2 cellular contexts compared by ENCODE assay signal in the genomic region with DNA sequence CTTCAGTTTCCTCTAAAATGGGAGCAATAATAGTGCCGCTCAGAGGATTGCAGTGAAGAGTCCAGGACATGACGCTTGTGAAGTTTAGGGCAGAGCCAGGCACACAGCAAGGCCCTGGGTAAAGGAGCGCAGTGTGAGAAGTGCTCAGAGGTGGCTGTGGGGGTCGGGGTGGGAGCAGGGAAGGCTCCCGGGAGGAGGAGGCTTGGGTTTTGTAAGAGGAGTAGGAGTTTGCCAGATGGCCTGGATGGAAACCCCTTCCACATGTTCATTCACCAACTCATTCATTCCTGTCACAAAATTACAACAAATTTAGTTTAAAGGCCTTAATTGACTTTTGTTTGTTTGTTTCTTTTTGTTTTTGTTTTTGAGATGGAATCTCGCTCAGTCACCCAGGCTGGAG.
TF ChIP-seq lines count a peak whose summit lies in the region.

No MANE protein-coding gene starts in this region.

TF ChIP-seq in HepG2, 621 proteins besides CTCF, POLR2A, EP300 and RAD21:
- TF ChIP-seq KDM3A (CRISPR knock-in tag; IDR thresholded peaks at IDR 0.05; ENCODE audit: low read depth) (no peak), SALL2 (CRISPR knock-in tag; IDR thresholded peaks at IDR 0.05) (no peak), SAP130 (CRISPR knock-in tag; IDR thresholded peaks at IDR 0.05; ENCODE audit: low read depth) (no peak), SMARCE1 (IDR thresholded peaks at IDR 0.05; ENCODE audit: borderline replicate concordance) (no peak), ARID2 (CRISPR knock-in tag; IDR thresholded peaks at IDR 0.05; ENCODE audit: borderline replicate concordance) (no peak), HNRNPUL1 (IDR thresholded peaks at IDR 0.05; ENCODE audit: low read depth, low read length) (no peak), BORCS8-MEF2B (CRISPR knock-in tag; IDR thresholded peaks at IDR 0.05) (no peak), ERF (CRISPR knock-in tag; IDR thresholded peaks at IDR 0.05) (no peak)
- TF ChIP-seq, protein P1, sequence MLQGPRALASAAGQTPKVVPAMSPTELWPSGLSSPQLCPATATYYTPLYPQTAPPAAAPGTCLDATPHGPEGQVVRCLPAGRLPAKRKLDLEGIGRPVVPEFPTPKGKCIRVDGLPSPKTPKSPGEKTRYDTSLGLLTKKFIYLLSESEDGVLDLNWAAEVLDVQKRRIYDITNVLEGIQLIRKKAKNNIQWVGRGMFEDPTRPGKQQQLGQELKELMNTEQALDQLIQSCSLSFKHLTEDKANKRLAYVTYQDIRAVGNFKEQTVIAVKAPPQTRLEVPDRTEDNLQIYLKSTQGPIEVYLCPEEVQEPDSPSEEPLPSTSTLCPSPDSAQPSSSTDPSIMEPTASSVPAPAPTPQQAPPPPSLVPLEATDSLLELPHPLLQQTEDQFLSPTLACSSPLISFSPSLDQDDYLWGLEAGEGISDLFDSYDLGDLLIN (CRISPR knock-in tag; IDR thresholded peaks at IDR 0.05; ENCODE audit: borderline replicate concordance): no peak
- TF ChIP-seq, protein P2, sequence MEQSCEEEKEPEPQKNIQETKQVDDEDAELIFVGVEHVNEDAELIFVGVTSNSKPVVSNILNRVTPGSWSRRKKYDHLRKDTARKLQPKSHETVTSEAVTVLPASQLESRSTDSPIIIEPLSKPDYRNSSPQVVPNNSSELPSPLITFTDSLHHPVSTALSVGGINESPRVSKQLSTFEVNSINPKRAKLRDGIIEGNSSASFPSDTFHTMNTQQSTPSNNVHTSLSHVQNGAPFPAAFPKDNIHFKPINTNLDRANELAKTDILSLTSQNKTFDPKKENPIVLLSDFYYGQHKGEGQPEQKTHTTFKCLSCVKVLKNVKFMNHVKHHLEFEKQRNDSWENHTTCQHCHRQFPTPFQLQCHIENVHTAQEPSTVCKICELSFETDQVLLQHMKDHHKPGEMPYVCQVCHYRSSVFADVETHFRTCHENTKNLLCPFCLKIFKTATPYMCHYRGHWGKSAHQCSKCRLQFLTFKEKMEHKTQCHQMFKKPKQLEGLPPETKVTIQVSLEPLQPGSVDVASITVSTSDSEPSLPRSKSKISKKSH (CRISPR knock-in tag; IDR thresholded peaks at IDR 0.05; ENCODE audit: borderline replicate concordance): no peak

TF ChIP-seq in SK-N-SH, 30 proteins besides CTCF, POLR2A, EP300 and RAD21:
- no peak for TF ChIP-seq NFIC (IDR thresholded peaks at IDR 0.05; ENCODE audit: borderline replicate concordance)
- no peak for TF ChIP-seq FOXJ3 (CRISPR knock-in tag; IDR thresholded peaks at IDR 0.05)
- TF ChIP-seq TCF12 (IDR thresholded peaks at IDR 0.05): no peak
- TF ChIP-seq, protein P3, sequence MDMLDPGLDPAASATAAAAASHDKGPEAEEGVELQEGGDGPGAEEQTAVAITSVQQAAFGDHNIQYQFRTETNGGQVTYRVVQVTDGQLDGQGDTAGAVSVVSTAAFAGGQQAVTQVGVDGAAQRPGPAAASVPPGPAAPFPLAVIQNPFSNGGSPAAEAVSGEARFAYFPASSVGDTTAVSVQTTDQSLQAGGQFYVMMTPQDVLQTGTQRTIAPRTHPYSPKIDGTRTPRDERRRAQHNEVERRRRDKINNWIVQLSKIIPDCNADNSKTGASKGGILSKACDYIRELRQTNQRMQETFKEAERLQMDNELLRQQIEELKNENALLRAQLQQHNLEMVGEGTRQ (IDR thresholded peaks at IDR 0.05; ENCODE audit: borderline replicate concordance, low read depth, low read length): no peak
- TF ChIP-seq, protein P4, sequence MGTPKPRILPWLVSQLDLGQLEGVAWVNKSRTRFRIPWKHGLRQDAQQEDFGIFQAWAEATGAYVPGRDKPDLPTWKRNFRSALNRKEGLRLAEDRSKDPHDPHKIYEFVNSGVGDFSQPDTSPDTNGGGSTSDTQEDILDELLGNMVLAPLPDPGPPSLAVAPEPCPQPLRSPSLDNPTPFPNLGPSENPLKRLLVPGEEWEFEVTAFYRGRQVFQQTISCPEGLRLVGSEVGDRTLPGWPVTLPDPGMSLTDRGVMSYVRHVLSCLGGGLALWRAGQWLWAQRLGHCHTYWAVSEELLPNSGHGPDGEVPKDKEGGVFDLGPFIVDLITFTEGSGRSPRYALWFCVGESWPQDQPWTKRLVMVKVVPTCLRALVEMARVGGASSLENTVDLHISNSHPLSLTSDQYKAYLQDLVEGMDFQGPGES (IDR thresholded peaks at IDR 0.05; ENCODE audit: low read depth, low read length): no peak
- no peak for TF ChIP-seq FOSL2 (IDR thresholded peaks at IDR 0.05; ENCODE audit: borderline replicate concordance, low read depth)
- no peak for TF ChIP-seq MXI1 (IDR thresholded peaks at IDR 0.05; ENCODE audit: low read depth, low read length)
- TF ChIP-seq RFX5 (IDR thresholded peaks at IDR 0.05; ENCODE audit: low read length): no peak
- TF ChIP-seq FOXM1 (IDR thresholded peaks at IDR 0.05; ENCODE audit: low read depth): no peak
- no peak for TF ChIP-seq POLR2AphosphoS5 (IDR thresholded peaks at IDR 0.05; ENCODE audit: low read depth, low read length)
